Comparison of ENCODE assay signal across 1 cellular context in genomic region chr6:128520436-128521301, GRCh38.
A peak's percentile ranks its signal among the peaks of the same experiment; 100 is the strongest.
TF ChIP-seq lines count a peak whose summit lies in the region.

PTPRK (minus strand) TSS chr6:128520599; CDS start chr6:128520358, 241 bp downstream.

TF ChIP-seq in HepG2, 621 proteins besides CTCF, POLR2A, EP300 and RAD21 (continued from another document and continues in another):
- 0 out of 2 replicates have a peak, but pooled peaks have one; percentile 5 for TF ChIP-seq FUBP1 (CRISPR knock-in tag; IDR thresholded peaks at IDR 0.05; ENCODE audit: borderline replicate concordance)
- TF ChIP-seq SRSF9 (IDR thresholded peaks at IDR 0.05; ENCODE audit: borderline replicate concordance, insufficient read depth, low read depth, low read length, poor library complexity, severe bottlenecking): no peak
- no peak for TF ChIP-seq ZNF253 (CRISPR knock-in tag; IDR thresholded peaks at IDR 0.05; ENCODE audit: borderline replicate concordance)
- no peak for TF ChIP-seq SP2 (CRISPR knock-in tag; IDR thresholded peaks at IDR 0.05)
- TF ChIP-seq HNRNPK (IDR thresholded peaks at IDR 0.05; ENCODE audit: low read depth, low read length, poor library complexity, severe bottlenecking): no peak
- TF ChIP-seq ZNF773 (CRISPR knock-in tag; IDR thresholded peaks at IDR 0.05; ENCODE audit: borderline replicate concordance): no peak
- TF ChIP-seq ZNF318 (CRISPR knock-in tag; IDR thresholded peaks at IDR 0.05): no peak
- no peak for TF ChIP-seq ZNF644 (CRISPR knock-in tag; IDR thresholded peaks at IDR 0.05; ENCODE audit: low read depth)
- TF ChIP-seq IKZF1 (IDR thresholded peaks at IDR 0.05): no peak
- no peak for TF ChIP-seq CERS6 (CRISPR knock-in tag; IDR thresholded peaks at IDR 0.05)
- no peak for TF ChIP-seq ZNF713 (CRISPR knock-in tag; IDR thresholded peaks at IDR 0.05)
- peak; percentile 84; the same call in 1 of the 2 replicates for TF ChIP-seq ARHGAP35 (CRISPR knock-in tag; IDR thresholded peaks at IDR 0.05; ENCODE audit: borderline replicate concordance)
- TF ChIP-seq SPEN (CRISPR knock-in tag; IDR thresholded peaks at IDR 0.05; ENCODE audit: low read depth): no peak; the same call in 1 of the 2 replicates
- peak; percentile 73; the same call in 1 of the 3 replicates for TF ChIP-seq MXI1 (IDR thresholded peaks at IDR 0.05; ENCODE audit: borderline replicate concordance, low read depth, low read length)
- no peak for TF ChIP-seq XBP1 (CRISPR knock-in tag; IDR thresholded peaks at IDR 0.05)
- TF ChIP-seq ZNF513 (CRISPR knock-in tag; conservative IDR thresholded peaks at IDR 0.05): no peak
- peak; percentile 88; the same call in 1 of the 2 replicates for TF ChIP-seq ARID4A (CRISPR knock-in tag; IDR thresholded peaks at IDR 0.05; ENCODE audit: borderline replicate concordance)
- TF ChIP-seq ZNF740 (CRISPR knock-in tag; IDR thresholded peaks at IDR 0.05): no peak
- no peak; the same call in 1 of the 2 replicates for TF ChIP-seq ZNF317 (CRISPR knock-in tag; IDR thresholded peaks at IDR 0.05)
- 0 out of 2 replicates have a peak, but pooled peaks have one; percentile 6 for TF ChIP-seq ZFP36L1 (CRISPR knock-in tag; IDR thresholded peaks at IDR 0.05)
- TF ChIP-seq JUNB (CRISPR knock-in tag; IDR thresholded peaks at IDR 0.05; ENCODE audit: borderline replicate concordance): no peak
- no peak for TF ChIP-seq TCF12 (IDR thresholded peaks at IDR 0.05)
- no peak for TF ChIP-seq TCF12 (CRISPR knock-in tag; IDR thresholded peaks at IDR 0.05)
- TF ChIP-seq KLF13 (CRISPR knock-in tag; IDR thresholded peaks at IDR 0.05): no peak; the same call in 1 of the 2 replicates
- TF ChIP-seq ZNF260 (CRISPR knock-in tag; IDR thresholded peaks at IDR 0.05; ENCODE audit: borderline replicate concordance, low read depth): no peak
- no peak for TF ChIP-seq PHB2 (IDR thresholded peaks at IDR 0.05; ENCODE audit: partially characterized antibody)
- peak; percentile 57 for TF ChIP-seq MED1 (CRISPR knock-in tag; IDR thresholded peaks at IDR 0.05)
- no peak; the same call in 1 of the 2 replicates for TF ChIP-seq NFKB2 (CRISPR knock-in tag; IDR thresholded peaks at IDR 0.05; ENCODE audit: borderline replicate concordance)
- TF ChIP-seq RBM39 (IDR thresholded peaks at IDR 0.05; ENCODE audit: low read depth, low read length, poor library complexity, severe bottlenecking): peak; percentile 90
- peak; percentile 52; the same call in 1 of the 2 replicates for TF ChIP-seq FOXO1 (CRISPR knock-in tag; IDR thresholded peaks at IDR 0.05)
- TF ChIP-seq POLR2G (IDR thresholded peaks at IDR 0.05; ENCODE audit: low read depth, low read length): peak; percentile 97
- no peak for TF ChIP-seq MAF1 (CRISPR knock-in tag; IDR thresholded peaks at IDR 0.05; ENCODE audit: borderline replicate concordance)
- no peak for TF ChIP-seq ZNF224 (CRISPR knock-in tag; IDR thresholded peaks at IDR 0.05)
- TF ChIP-seq KAT7 (CRISPR knock-in tag; IDR thresholded peaks at IDR 0.05; ENCODE audit: borderline replicate concordance): peak; percentile 45; the same call in 1 of the 2 replicates
- TF ChIP-seq THAP11 (CRISPR knock-in tag; IDR thresholded peaks at IDR 0.05): no peak; the same call in 1 of the 2 replicates
- TF ChIP-seq ETS1 (CRISPR knock-in tag; IDR thresholded peaks at IDR 0.05): no peak
- no peak for TF ChIP-seq NCOR1 (IDR thresholded peaks at IDR 0.05; ENCODE audit: borderline replicate concordance, low read length)
- TF ChIP-seq ZNF10 (CRISPR knock-in tag; IDR thresholded peaks at IDR 0.05; ENCODE audit: borderline replicate concordance, low read depth): no peak
- 0 out of 2 replicates have a peak, but pooled peaks have one; percentile 40 for TF ChIP-seq ZNF777 (CRISPR knock-in tag; IDR thresholded peaks at IDR 0.05)
- no peak; the same call in 1 of the 2 replicates for TF ChIP-seq HMG20A (CRISPR knock-in tag; IDR thresholded peaks at IDR 0.05; ENCODE audit: borderline replicate concordance)
